Comparison of ENCODE assay signal across 35 cellular contexts in the genomic region with DNA sequence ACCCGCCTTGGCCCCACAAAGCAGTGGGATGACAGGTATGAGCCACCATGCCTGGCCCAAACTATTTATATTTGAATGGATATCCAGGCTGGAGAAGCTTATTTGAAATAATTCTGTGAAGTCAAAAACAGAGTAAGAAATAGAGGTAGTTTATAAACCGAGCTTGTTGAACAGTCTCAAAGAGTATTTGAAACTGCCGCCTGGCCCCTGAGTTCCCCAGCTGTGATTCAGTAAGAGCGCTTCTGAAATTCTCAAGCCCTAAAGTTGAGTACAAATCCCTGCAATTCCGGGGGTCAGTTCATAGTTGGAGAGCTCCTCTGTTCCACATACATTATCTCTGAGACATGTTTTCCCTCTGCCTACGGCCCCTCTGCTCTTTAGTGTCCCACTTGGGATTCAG.
"Had no signal": no experiment of that assay in that cellular context is flagged by ENCODE, and none has a peak within 500 bp of the region (broad histone marks: within the 10 kb centered on the region; RNA-seq: fewer than 3 reads in every experiment).

No MANE protein-coding gene starts in this region.

- H3K4me3 ChIP-seq: MG63 had no signal

- H3K27me3 ChIP-seq: MG63 had no signal

- DNase-seq: Karpas-422, Kasumi-1, MG63, MM.1S, MV-4-11, NCI-H1048, NCI-H1092, NCI-H1092 treated with DMSO at 0.1 percent for 48 hours, NCI-H1105, NCI-H1105 treated with DMSO at 0.1 percent for 48 hours, NCI-H1417, NCI-H1417 treated with DMSO at 0.1 percent for 48 hours, NCI-H1436, NCI-H1436 treated with DMSO at 0.1 percent for 48 hours, NCI-H146, NCI-H1694, NCI-H1694 treated with DMSO at 0.1 percent for 48 hours, NCI-H187, NCI-H187 treated with DMSO at 0.1 percent for 48 hours, NCI-H1930, NCI-H2029, NCI-H2029 treated with DMSO at 0.1 percent for 48 hours, NCI-H2081, NCI-H2081 treated with DMSO at 0.1 percent for 48 hours, NCI-H2107, NCI-H2171, NCI-H2171 treated with DMSO at 0.1 percent for 48 hours, NCI-H2227 treated with DMSO at 0.1 percent for 48 hours, NCI-H226, NCI-H345, NCI-H446, NCI-H446 treated with DMSO at 0.1 percent for 48 hours, NCI-H510A, NCI-H510A treated with DMSO at 0.1 percent for 48 hours, NCI-H524 had no signal

- H3K9me3 ChIP-seq: MG63 had no signal

- H3K36me3 ChIP-seq: MG63 had no signal
